ENCODE assay signal across 1 cellular context in genomic region chr7:51265066-51265907, GRCh38.
TF ChIP-seq lines count a peak whose summit lies in the region.

No MANE protein-coding gene starts in this region.

TF ChIP-seq in HepG2, 621 proteins besides CTCF, POLR2A, EP300 and RAD21 (continued from another document and continues in another):
- no peak for TF ChIP-seq ZBTB49 (CRISPR knock-in tag; IDR thresholded peaks at IDR 0.05; ENCODE audit: borderline replicate concordance)
- TF ChIP-seq ZNF354B (CRISPR knock-in tag; IDR thresholded peaks at IDR 0.05), result no peak
- TF ChIP-seq ZNF572 (CRISPR knock-in tag; IDR thresholded peaks at IDR 0.05), result no peak
- TF ChIP-seq SMAD9 (CRISPR knock-in tag; IDR thresholded peaks at IDR 0.05), result no peak
- no peak for TF ChIP-seq ZNF737 (CRISPR knock-in tag; IDR thresholded peaks at IDR 0.05; ENCODE audit: borderline replicate concordance)
- peak; percentile 70; the same call in 1 of the 2 replicates for TF ChIP-seq DMAP1 (CRISPR knock-in tag; IDR thresholded peaks at IDR 0.05)
- 0 out of 2 replicates have a peak, but pooled peaks have one; percentile 32 for TF ChIP-seq ZNF350 (CRISPR knock-in tag; IDR thresholded peaks at IDR 0.05; ENCODE audit: borderline replicate concordance, low read depth)
- TF ChIP-seq ZNF431 (CRISPR knock-in tag; IDR thresholded peaks at IDR 0.05; ENCODE audit: borderline replicate concordance, low read depth), result no peak
- TF ChIP-seq PLRG1 (conservative IDR thresholded peaks at IDR 0.05), result no peak
- TF ChIP-seq ZNF749 (CRISPR knock-in tag; IDR thresholded peaks at IDR 0.05; ENCODE audit: borderline replicate concordance), result no peak
- TF ChIP-seq RBAK (CRISPR knock-in tag; IDR thresholded peaks at IDR 0.05), result no peak
- TF ChIP-seq ZNF552 (CRISPR knock-in tag; IDR thresholded peaks at IDR 0.05; ENCODE audit: borderline replicate concordance), result no peak
- TF ChIP-seq NFE2 (CRISPR knock-in tag; IDR thresholded peaks at IDR 0.05), result no peak
- no peak for TF ChIP-seq BRF2 (CRISPR knock-in tag; IDR thresholded peaks at IDR 0.05)
- peak; percentile 83 for TF ChIP-seq PAXIP1 (CRISPR knock-in tag; conservative IDR thresholded peaks at IDR 0.05)
- TF ChIP-seq ZNF124 (CRISPR knock-in tag; IDR thresholded peaks at IDR 0.05), result no peak
- no peak for TF ChIP-seq ZNF468 (CRISPR knock-in tag; IDR thresholded peaks at IDR 0.05)
- TF ChIP-seq PCBP2 (optimal IDR thresholded peaks at IDR 0.05; ENCODE audit: low read depth, low read length, poor library complexity, severe bottlenecking), result no peak
- no peak for TF ChIP-seq TFE3 (CRISPR knock-in tag; IDR thresholded peaks at IDR 0.05)
- TF ChIP-seq XRCC5 (optimal IDR thresholded peaks at IDR 0.05; ENCODE audit: low read length), result no peak
- TF ChIP-seq ZNF674 (CRISPR knock-in tag; IDR thresholded peaks at IDR 0.05; ENCODE audit: low read depth), result no peak
- TF ChIP-seq ZZZ3 (CRISPR knock-in tag; IDR thresholded peaks at IDR 0.05; ENCODE audit: borderline replicate concordance), result no peak
- peak; percentile 56; the same call in 1 of the 2 replicates for TF ChIP-seq ZNF501 (CRISPR knock-in tag; IDR thresholded peaks at IDR 0.05)
- TF ChIP-seq NFKB2 (CRISPR knock-in tag; IDR thresholded peaks at IDR 0.05; ENCODE audit: borderline replicate concordance), result peak; percentile 49; the same call in 1 of the 2 replicates
- TF ChIP-seq ZNF121 (CRISPR knock-in tag; IDR thresholded peaks at IDR 0.05), result no peak
- TF ChIP-seq JUND (CRISPR knock-in tag; IDR thresholded peaks at IDR 0.05), result no peak; the same call in 1 of the 2 replicates
- no peak for TF ChIP-seq MED13 (CRISPR knock-in tag; IDR thresholded peaks at IDR 0.05)
- no peak for TF ChIP-seq SRSF4 (IDR thresholded peaks at IDR 0.05; ENCODE audit: low read depth, low read length, poor library complexity, severe bottlenecking)
- TF ChIP-seq ASH2L (IDR thresholded peaks at IDR 0.05; ENCODE audit: insufficient read length, low read depth, low read length), result peak; percentile 59
- TF ChIP-seq EHMT2 (IDR thresholded peaks at IDR 0.05; ENCODE audit: borderline replicate concordance, low read depth, low read length), result no peak
- TF ChIP-seq STAT5B (CRISPR knock-in tag; IDR thresholded peaks at IDR 0.05), result no peak
- TF ChIP-seq ZNF562 (CRISPR knock-in tag; IDR thresholded peaks at IDR 0.05; ENCODE audit: borderline replicate concordance), result no peak
- TF ChIP-seq ZNF589 (CRISPR knock-in tag; conservative IDR thresholded peaks at IDR 0.05), result no peak
- no peak for TF ChIP-seq BHLHE40 (IDR thresholded peaks at IDR 0.05; ENCODE audit: low read length)
- TF ChIP-seq ZC3H4 (CRISPR knock-in tag; IDR thresholded peaks at IDR 0.05; ENCODE audit: borderline replicate concordance), result no peak
- TF ChIP-seq SMC3 (IDR thresholded peaks at IDR 0.05; ENCODE audit: low read length), result no peak
- no peak for TF ChIP-seq FOSL1 (CRISPR knock-in tag; IDR thresholded peaks at IDR 0.05; ENCODE audit: borderline replicate concordance)
- TF ChIP-seq HMGXB4 (CRISPR knock-in tag; IDR thresholded peaks at IDR 0.05; ENCODE audit: borderline replicate concordance in 1 of 2, low read depth in 1 of 2), result no peak; a peak in 1 of 4 replicates
- no peak for TF ChIP-seq CAMTA2 (CRISPR knock-in tag; IDR thresholded peaks at IDR 0.05; ENCODE audit: borderline replicate concordance)
- no peak for TF ChIP-seq ZNF557 (CRISPR knock-in tag; IDR thresholded peaks at IDR 0.05)
- TF ChIP-seq PRMT3 (CRISPR knock-in tag; IDR thresholded peaks at IDR 0.05; ENCODE audit: borderline replicate concordance, low read depth), result no peak
- TF ChIP-seq KLF11 (CRISPR knock-in tag; IDR thresholded peaks at IDR 0.05), result no peak
- no peak for TF ChIP-seq ZNF646 (CRISPR knock-in tag; IDR thresholded peaks at IDR 0.05)
- no peak for TF ChIP-seq MEIS1 (CRISPR knock-in tag; IDR thresholded peaks at IDR 0.05; ENCODE audit: borderline replicate concordance)
- no peak for TF ChIP-seq ZNF790 (CRISPR knock-in tag; IDR thresholded peaks at IDR 0.05; ENCODE audit: borderline replicate concordance)
- no peak for TF ChIP-seq TRIM24 (CRISPR knock-in tag; IDR thresholded peaks at IDR 0.05)
- no peak for TF ChIP-seq FOXA1 (IDR thresholded peaks at IDR 0.05)
- peak; percentile 42 for TF ChIP-seq FOXA1 (CRISPR knock-in tag; IDR thresholded peaks at IDR 0.05)
- peak; percentile 51; the same call in 1 of the 2 replicates for TF ChIP-seq ZNF792 (CRISPR knock-in tag; IDR thresholded peaks at IDR 0.05)
- no peak for TF ChIP-seq ZFP36L1 (CRISPR knock-in tag; IDR thresholded peaks at IDR 0.05)
- no peak for TF ChIP-seq ZNF883 (CRISPR knock-in tag; IDR thresholded peaks at IDR 0.05; ENCODE audit: not compliant biosample characterization)
- no peak for TF ChIP-seq ZNF430 (CRISPR knock-in tag; IDR thresholded peaks at IDR 0.05)
- TF ChIP-seq ZNF18 (CRISPR knock-in tag; IDR thresholded peaks at IDR 0.05; ENCODE audit: insufficient replicate concordance), result no peak
- no peak for TF ChIP-seq IRX3 (CRISPR knock-in tag; IDR thresholded peaks at IDR 0.05; ENCODE audit: borderline replicate concordance, low read depth)
- no peak for TF ChIP-seq PHF8 (CRISPR knock-in tag; IDR thresholded peaks at IDR 0.05)
